In the genomic region with DNA sequence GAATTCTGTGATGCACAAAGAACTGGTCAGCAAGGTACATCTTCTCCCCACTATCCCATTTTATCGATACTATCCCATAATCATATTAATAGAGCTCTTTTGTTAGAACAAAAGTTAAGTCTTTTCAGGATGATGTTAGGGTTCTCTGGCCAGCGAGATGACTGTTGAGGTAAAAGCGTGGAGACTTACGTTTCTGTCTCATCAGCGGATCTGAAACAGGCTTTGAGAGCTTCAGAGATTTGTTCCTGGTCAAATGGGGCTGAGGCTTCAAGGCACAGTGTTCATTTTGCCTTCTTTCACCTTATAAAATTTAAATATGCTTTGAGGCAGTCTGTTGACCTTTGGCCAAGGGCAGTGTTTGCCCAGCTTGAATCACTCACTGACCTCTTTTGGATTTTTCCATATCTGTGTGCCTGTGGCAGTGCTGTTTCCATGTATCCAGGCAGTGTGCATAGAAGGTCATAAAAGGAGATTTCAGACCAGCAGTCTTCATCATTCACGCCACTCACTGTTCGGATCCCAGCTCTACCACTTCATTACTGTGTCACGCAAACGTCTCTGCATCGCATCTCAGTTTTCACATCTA, we compare ENCODE assay signal across 24 cellular contexts. TPM values are rescaled to one million over a fixed set of nuclear protein-coding genes. Genes with fewer than 3 reads are reported as not detected.
"Had no signal": no experiment of that assay in that cellular context is flagged by ENCODE, and none has a peak within 500 bp of the region (broad histone marks: within the 10 kb centered on the region; RNA-seq: fewer than 3 reads in every experiment).

No MANE protein-coding gene starts in this region.

- H3K27me3 ChIP-seq: ovary, testis had no signal

- H3K4me1 ChIP-seq: psoas muscle, testis had no signal

- DNase-seq: activated CD4-positive, alpha-beta T cell treated with anti-CD3 and anti-CD28 coated beads, Interleukin-2, amount 50 U/mL, for 4 hours; activated CD8-positive, alpha-beta memory T cell treated with anti-CD3 and anti-CD28 coated beads for 24 hours; activated CD8-positive, alpha-beta memory T cell treated with anti-CD3 and anti-CD28 coated beads, Interleukin-2, amount 50 U/mL, for 4 hours; activated T-cell treated with anti-CD3 and anti-CD28 coated beads, Interleukin-2, amount 50 U/mL, for 24 hours; aorta; brain microvascular endothelial cell; central memory CD4-positive, alpha-beta T cell; dermis blood vessel endothelial cell; effector CD8-positive, alpha-beta T cell; head of caudate nucleus; kidney; natural killer cell; ovary; psoas muscle; stimulated activated CD4-positive, alpha-beta T cell treated with anti-CD3 and anti-CD28 coated beads, Interleukin-15, amount 100 ng/mL, for 24 hours; stimulated activated naive B cell treated with anti-CD40 and anti-IgM and Interleukin-4, amounts not matched to agents 10 μg/mL and 1 μg/mL and 100 μg/mL, for 72 hours; T-helper 9 cell; testis; upper lobe of left lung had no signal

- H3K4me3 ChIP-seq: ovary, psoas muscle, smooth muscle cell, testis, upper lobe of left lung had no signal

- H3K36me3 ChIP-seq: brain microvascular endothelial cell, ovary, upper lobe of left lung had no signal

- ATAC-seq: activated naive CD4-positive, alpha-beta T cell treated with anti-CD3 and anti-CD28 coated beads, Interleukin-2, amount 50 U/mL, for 72 hours; activated T-helper 17 cell treated with anti-CD3 and anti-CD28 coated beads, Interleukin-2, amount 50 U/mL, for 72 hours; natural killer cell; psoas muscle; sciatic nerve; stimulated activated naive B cell treated with anti-CD40 and anti-IgM and Interleukin-4, amounts not matched to agents 10 μg/mL and 1 μg/mL and 100 μg/mL, for 72 hours had no signal

- H3K9me3 ChIP-seq: ovary, psoas muscle, testis, upper lobe of left lung had no signal

- H3K27ac ChIP-seq: brain microvascular endothelial cell, ovary, psoas muscle, testis had no signal

RNA-seq across cellular contexts. Expression of gene ADAMTSL3, which starts 3.1 kb away (rescaled TPM):
- total RNA-seq: activated naive CD4-positive, alpha-beta T cell treated with anti-CD3 and anti-CD28 coated beads, Interleukin-2, amount 50 U/mL, for 72 hours; activated T-helper 17 cell treated with anti-CD3 and anti-CD28 coated beads, Interleukin-2, amount 50 U/mL, for 72 hours; T-helper 1 cell treated with Interleukin-12 subunit alpha and Interleukin-12 subunit beta and Interleukin-4 antibody, amounts not matched to agents 30 ng/mL and 1 ng/mL, for 36 hours had no signal
